17 cellular contexts compared by ENCODE assay signal in genomic region chr17:46727572-46728348, GRCh38.
DNase-seq lines count a peak whose midpoint lies in the region; ATAC-seq, FAIRE-seq and TF ChIP-seq lines count a peak whose summit lies in the region.
"Had no signal": no experiment of that assay in that cellular context is flagged by ENCODE, and none has a peak within 500 bp of the region (broad histone marks: within the 10 kb centered on the region; RNA-seq: fewer than 3 reads in every experiment).

No MANE protein-coding gene starts in this region.

- H3K4me2 ChIP-seq in skeletal muscle satellite cell (ENCODE audit: low read length): peak overlapping the region; percentile 14

- FAIRE-seq in H54 (lab: Jason Lieb, UNC): peak; percentile 99
- FAIRE-seq: GM12878, GM19239, K562 had no signal

- DNase-seq in H54 (ENCODE audit: insufficient read length, low spot score) (peak; percentile 54), SW 1271 (lab: John Stamatoyannopoulos, UW) (peak; percentile 38 to 66), fibroblast of pulmonary artery (ENCODE audit: low read depth) (peak; percentile 72), NCI-H82 treated with DMSO at 0.1 percent for 48 hours (lab: John Stamatoyannopoulos, UW; ENCODE audit: unreplicated experiment) (no peak), heart right ventricle (no peak)
- no peak for DNase-seq in effector CD4-positive, alpha-beta T cell
- DNase-seq: activated CD4-positive, alpha-beta memory T cell treated with anti-CD3 and anti-CD28 coated beads, Interleukin-2, amount 10 ng/mL, durations not matched to agents 7 days and 5 days; colonic mucosa; head of caudate nucleus; NCI-H2107; stomach had no signal

- no peak for TF ChIP-seq CTCF in fibroblast of pulmonary artery (IDR thresholded peaks at IDR 0.05; ENCODE audit: low read length, missing control alignments)
- no peak for TF ChIP-seq CTCF in heart right ventricle (IDR thresholded peaks at IDR 0.05)

- intact Hi-C loops in heart right ventricle (cut with DNase I): loop anchor here in 2 of 10 donors (10.0 kb wide), 2 partner anchors 67 to 87 kb away; partner anchors contain the start of gene WNT3 (in 1 of the 2)

- TF ChIP-seq POLR2A in H54 (IDR thresholded peaks at IDR 0.05; ENCODE audit: low read depth, low read length): no peak

- H3K4me3 ChIP-seq in fibroblast of pulmonary artery (replicated peaks; ENCODE audit: low read depth, low read length) (no peak overlapping the region), skeletal muscle satellite cell (ENCODE audit: low read length) (no peak overlapping the region), heart right ventricle (no peak overlapping the region)
- H3K4me3 ChIP-seq: colonic mucosa, GM12878, K562, prostate gland, stomach had no signal

- WGBS in heart right ventricle, 2 donors: 96 to 98% methylated on average over 4 of the region's 4 CpGs

- H3K36me3 ChIP-seq in skeletal muscle satellite cell (ENCODE audit: insufficient read depth, low read length) (peaks cover 2% of the 10 kb centered on the region), heart right ventricle (peaks cover 0 to 78% (median 0%) of the 10 kb centered on the region in 9 donors)
- H3K36me3 ChIP-seq: colonic mucosa, prostate gland had no signal

- H3K27ac ChIP-seq in heart right ventricle: no peak overlapping the region
- H3K27ac ChIP-seq: colonic mucosa, prostate gland, stomach had no signal

- no peak overlapping the region for H3K9ac ChIP-seq in skeletal muscle satellite cell (ENCODE audit: low read depth, low read length)

- peaks cover 15% of the 10 kb centered on the region for H3K4me1 ChIP-seq in skeletal muscle satellite cell (ENCODE audit: control insufficient read depth, insufficient read depth, low read length)
- no peaks in the 10 kb centered on the region for H3K4me1 ChIP-seq in heart right ventricle
- H3K4me1 ChIP-seq: colonic mucosa, prostate gland, stomach had no signal

- ATAC-seq in heart right ventricle (no peak), HG03196 (IDR thresholded peaks at IDR 0.05; ENCODE audit: unreplicated experiment) (no peak)
- ATAC-seq: GM12878, K562 had no signal

- H3K27me3 ChIP-seq in skeletal muscle satellite cell (ENCODE audit: control insufficient read depth, insufficient read depth, low read length) (no peaks in the 10 kb centered on the region), heart right ventricle (no peaks in the 10 kb centered on the region)
- H3K27me3 ChIP-seq: colonic mucosa, stomach had no signal

- no peaks in the 10 kb centered on the region for H3K9me3 ChIP-seq in skeletal muscle satellite cell (replicated peaks; ENCODE audit: low read length)
- H3K9me3 ChIP-seq in heart right ventricle: no peaks in the 10 kb centered on the region
- H3K9me3 ChIP-seq: colonic mucosa, prostate gland, stomach had no signal

Comparison
In these comparisons a context has a peak if more than half of its experiments do, and no peak if none do; other contexts are left out.
1. DNase-seq: peak in H54 (single experiment), SW 1271 (2 of 2) and fibroblast of pulmonary artery (single experiment); none in NCI-H82 treated with DMSO at 0.1 percent for 48 hours (single experiment), effector CD4-positive, alpha-beta T cell (single experiment) and heart right ventricle (0 of 2).